Comparison of ENCODE assay signal across 19 cellular contexts in genomic region chr7:74373536-74373935, GRCh38.
DNase-seq lines count a peak whose midpoint lies in the region; ATAC-seq, FAIRE-seq and TF ChIP-seq lines count a peak whose summit lies in the region.
"Had no signal": no experiment of that assay in that cellular context is flagged by ENCODE, and none has a peak within 500 bp of the region (broad histone marks: within the 10 kb centered on the region; RNA-seq: fewer than 3 reads in every experiment).

No MANE protein-coding gene starts in this region.

- H3K36me3 ChIP-seq in pancreas = peaks cover 0 to 12% (median 0%) of the 10 kb centered on the region in 3 donors

- H3K36me3 Mint-ChIP-seq in nephron progenitor cell (ENCODE audit: low read depth) = peaks cover 28% of the 10 kb centered on the region

- intact Hi-C loops in pancreas (cut with DNase I) = no loop called here

- no peaks in the 10 kb centered on the region for H3K27me3 ChIP-seq in pancreas

- peak overlapping the region; percentile 68 for H3K4me3 Mint-ChIP-seq in nephron progenitor cell

- H3K27ac ChIP-seq in cingulate gyrus (ENCODE audit: low read depth, low read length) (peak overlapping the region; percentile 77), temporal lobe (ENCODE audit: low read depth, low read length) (peak overlapping the region; percentile 78), pancreas (no peak overlapping the region)
- H3K27ac ChIP-seq: GM23248, PC-9 had no signal

- 86 to 87% methylated on average over 3 of the region's 3 CpGs for WGBS in pancreas, 2 donors

- no peak for FAIRE-seq in pancreas (lab: Jason Lieb, UNC)

- ATAC-seq in pancreas (no peak), GM18861 (IDR thresholded peaks at IDR 0.05; ENCODE audit: unreplicated experiment) (no peak)

- no peaks in the 10 kb centered on the region for H3K9me3 ChIP-seq in pancreas

- DNase-seq in DMS53 (lab: John Stamatoyannopoulos, UW) (peak; percentile 24), DMS53 treated with DMSO at 0.1 percent for 48 hours (lab: John Stamatoyannopoulos, UW; ENCODE audit: unreplicated experiment) (no peak), nephron progenitor cell (no peak), pancreas (no peak), cerebellar nuclear complex (lab: John Stamatoyannopoulos, UW) (no peak)
- DNase-seq: 8988T, Calu3, DND-41, GF-D8, GM23248, NCI-H1417, NCI-H2081, NCI-H345, NCI-H748 treated with DMSO at 0.1 percent for 48 hours, PC-9 had no signal

- H3K27ac Mint-ChIP-seq in nephron progenitor cell = peak overlapping the region; percentile 81
- H3K27ac Mint-ChIP-seq: IgD-negative memory B cell had no signal

- H3K9me3 Mint-ChIP-seq in nephron progenitor cell = no peaks in the 10 kb centered on the region
- H3K9me3 Mint-ChIP-seq: IgD-negative memory B cell had no signal

- no peak overlapping the region for H3K4me3 ChIP-seq in pancreas
- H3K4me3 ChIP-seq: GM23248, PC-9 had no signal

- H3K4me1 ChIP-seq in pancreas = peaks cover 0 to 5% (median 0%) of the 10 kb centered on the region in 3 donors

- TF ChIP-seq CTCF in nephron progenitor cell (IDR thresholded peaks at IDR 0.05) (no peak), pancreas (IDR thresholded peaks at IDR 0.05) (no peak)

- H3K27me3 Mint-ChIP-seq in nephron progenitor cell (ENCODE audit: low read depth, poor library complexity) = no peaks in the 10 kb centered on the region
- H3K27me3 Mint-ChIP-seq: IgD-negative memory B cell had no signal

- peaks cover 58% of the 10 kb centered on the region for H3K4me1 Mint-ChIP-seq in nephron progenitor cell

Comparison
In these comparisons a context has a peak if more than half of its experiments do, and no peak if none do; other contexts are left out.
1. H3K27ac ChIP-seq: peak in cingulate gyrus (single experiment) and temporal lobe (single experiment); none in pancreas (0 of 4).